ENCODE assay signal across 11 cellular contexts in genomic region chr12:79451988-79452387, GRCh38.
A peak's percentile ranks its signal among the peaks of the same experiment; 100 is the strongest.
DNase-seq lines count a peak whose midpoint lies in the region; ATAC-seq and TF ChIP-seq lines count a peak whose summit lies in the region.
"Had no signal": no experiment of that assay in that cellular context is flagged by ENCODE, and none has a peak within 500 bp of the region (broad histone marks: within the 10 kb centered on the region; RNA-seq: fewer than 3 reads in every experiment).

No MANE protein-coding gene starts in this region.

- WGBS in adrenal gland, 4 donors: 17 to 30% (median 27%) methylated on average over 6 of the region's 6 CpGs

- H3K27ac ChIP-seq in adrenal gland: peak overlapping the region; percentile 4 to 85 (median 81)
- H3K27ac ChIP-seq: right lobe of liver had no signal

- intact Hi-C loops in adrenal gland (cut with DNase I) (no loop called here), Right ventricle myocardium superior (cut with DNase I) (no loop called here)

- in situ Hi-C loops in G401 (cut with HindIII; ENCODE audit: low sequenced_read_pairs): no loop called here

- no peaks in the 10 kb centered on the region for H3K9me3 ChIP-seq in adrenal gland (replicated peaks in 1 of 3)
- H3K9me3 ChIP-seq: Peyer's patch, right lobe of liver had no signal

- TF ChIP-seq POLR2A in adrenal gland (IDR thresholded peaks at IDR 0.05): peak in 1 of 2 donors; percentile 76

- H3K36me3 ChIP-seq in adrenal gland (replicated peaks in 1 of 2): no peaks in the 10 kb centered on the region
- H3K36me3 ChIP-seq: Peyer's patch, right lobe of liver had no signal

- TF ChIP-seq CTCF in adrenal gland (IDR thresholded peaks at IDR 0.05) (no peak), retinal pigment epithelial cell (conservative IDR thresholded peaks at IDR 0.05; ENCODE audit: low read depth, low read length) (no peak)

- ATAC-seq in Right ventricle myocardium superior (ENCODE audit: poor library complexity): peak; percentile 89
- ATAC-seq in GM21526 (IDR thresholded peaks at IDR 0.05; ENCODE audit: low FRiP score, unreplicated experiment): no peak

- H3K4me3 ChIP-seq in adrenal gland: peak overlapping the region in 1 of 4 donors; percentile 8
- no peak overlapping the region for H3K4me3 ChIP-seq in retinal pigment epithelial cell (ENCODE audit: low read length)
- H3K4me3 ChIP-seq: Peyer's patch, right lobe of liver had no signal

- peaks cover 29 to 40% of the 10 kb centered on the region in 2 donors for H3K4me1 ChIP-seq in adrenal gland (replicated peaks in 1 of 2)
- H3K4me1 ChIP-seq: right lobe of liver had no signal

- no peaks in the 10 kb centered on the region for H3K27me3 ChIP-seq in adrenal gland
- H3K27me3 ChIP-seq: Peyer's patch, right lobe of liver had no signal

- DNase-seq in G401 (ENCODE audit: low spot score): peak; percentile 90
- peak; percentile 86 to 97 (median 94) for DNase-seq in adrenal gland
- peak; percentile 60 for DNase-seq in Right ventricle myocardium superior
- peak; percentile 34 for DNase-seq in retinal pigment epithelial cell (ENCODE audit: low read depth)
- DNase-seq in NK-92 treated with Interleukin-12 subunit alpha and Interleukin-12 subunit beta, amount 100 ng/mL, for 24 hours (lab: John Stamatoyannopoulos, UW): no peak
- no peak for DNase-seq in activated gamma-delta T cell treated with Interleukin-2 at 50 U/mL for 16 hours
- no peak for DNase-seq in activated CD4-positive, alpha-beta T cell treated with anti-CD3 and anti-CD28 coated beads, Interleukin-2, amount 50 U/mL, for 4 hours
- DNase-seq: activated naive CD8-positive, alpha-beta T cell treated with anti-CD3 and anti-CD28 coated beads, Interleukin-2, amount 10 ng/mL, durations not matched to agents 7 days and 5 days; right lobe of liver had no signal

Comparison
In these comparisons a context has a peak if more than half of its experiments do, and no peak if none do; other contexts are left out.
1. DNase-seq: peak in G401 (single experiment), adrenal gland (7 of 7), Right ventricle myocardium superior (single experiment) and retinal pigment epithelial cell (single experiment); none in NK-92 treated with Interleukin-12 subunit alpha and Interleukin-12 subunit beta, amount 100 ng/mL, for 24 hours (single experiment), activated gamma-delta T cell treated with Interleukin-2 at 50 U/mL for 16 hours (single experiment) and activated CD4-positive, alpha-beta T cell treated with anti-CD3 and anti-CD28 coated beads, Interleukin-2, amount 50 U/mL, for 4 hours (0 of 2).